15 cellular contexts compared by ENCODE assay signal in genomic region chr6:112237644-112238043, GRCh38. TPM values are rescaled to one million over a fixed set of nuclear protein-coding genes. Genes with fewer than 3 reads are reported as not detected.
DNase-seq lines count a peak whose midpoint lies in the region; ATAC-seq and TF ChIP-seq lines count a peak whose summit lies in the region.
"Had no signal": no experiment of that assay in that cellular context is flagged by ENCODE, and none has a peak within 500 bp of the region (broad histone marks: within the 10 kb centered on the region; RNA-seq: fewer than 3 reads in every experiment).

No MANE protein-coding gene starts in this region.

- ATAC-seq in Right ventricle myocardium superior (ENCODE audit: poor library complexity), result peak; percentile 81
- no peak for ATAC-seq in mucosa of descending colon
- no peak for ATAC-seq in GM19397 (IDR thresholded peaks at IDR 0.05; ENCODE audit: unreplicated experiment)
- ATAC-seq: activated T-cell treated with anti-CD3 and anti-CD28 coated beads, Interleukin-2, amount 50 U/mL, for 4 hours had no signal

- intact Hi-C loops in Right ventricle myocardium superior (cut with DNase I) (no loop called here), sigmoid colon (cut with DNase I) (no loop called here), mucosa of descending colon (cut with DNase I, micrococcal nuclease) (no loop called here)

- peaks cover 0 to 94% (median 80%) of the 10 kb centered on the region in 4 donors for H3K4me1 ChIP-seq in sigmoid colon
- H3K4me1 ChIP-seq in mucosa of descending colon (ENCODE audit: low read depth), result no peaks in the 10 kb centered on the region
- H3K4me1 ChIP-seq: spleen had no signal

- peak overlapping the region; percentile 76 to 89 (median 84) for H3K27ac ChIP-seq in sigmoid colon
- H3K27ac ChIP-seq: spleen had no signal

- no peak for TF ChIP-seq EP300 in sigmoid colon (IDR thresholded peaks at IDR 0.05)

- DNase-seq in DMS 273 (lab: John Stamatoyannopoulos, UW; ENCODE audit: unreplicated experiment), result peak; percentile 66
- peak; percentile 97 for DNase-seq in amniotic epithelial cell (ENCODE audit: low read depth)
- peak; percentile 58 for DNase-seq in Right ventricle myocardium superior
- DNase-seq in sigmoid colon, result peak; percentile 90
- no peak for DNase-seq in LoVo (ENCODE audit: low spot score)
- DNase-seq in mucosa of descending colon, result no peak
- DNase-seq in DMS53 treated with DMSO at 0.1 percent for 48 hours (lab: John Stamatoyannopoulos, UW; ENCODE audit: unreplicated experiment), result no peak
- DNase-seq: activated T-cell treated with anti-CD3 and anti-CD28 coated beads, Interleukin-2, amount 50 U/mL, for 4 hours; CD4-positive, alpha-beta T cell; endodermal cell; kidney glomerular epithelial cell; MM.1S; NCI-H82; spleen had no signal

- no peaks in the 10 kb centered on the region for H3K27me3 ChIP-seq in sigmoid colon

- 77 to 82% methylated on average over 3 of the region's 3 CpGs for WGBS in sigmoid colon, 2 donors

- TF ChIP-seq POLR2A in sigmoid colon (IDR thresholded peaks at IDR 0.05), result no peak

- H3K4me3 ChIP-seq in sigmoid colon, result no peak overlapping the region
- H3K4me3 ChIP-seq in mucosa of descending colon, result no peak overlapping the region
- H3K4me3 ChIP-seq: spleen had no signal

- TF ChIP-seq CTCF in sigmoid colon (IDR thresholded peaks at IDR 0.05) (no peak), mucosa of descending colon (IDR thresholded peaks at IDR 0.05) (no peak)

- H3K9me3 ChIP-seq in sigmoid colon (no peaks in the 10 kb centered on the region), mucosa of descending colon (no peaks in the 10 kb centered on the region)
- H3K9me3 ChIP-seq: spleen had no signal

- H3K36me3 ChIP-seq in sigmoid colon (no peaks in the 10 kb centered on the region), mucosa of descending colon (ENCODE audit: low read depth) (no peaks in the 10 kb centered on the region)
- H3K36me3 ChIP-seq: spleen had no signal

RNA-seq across cellular contexts. Expression of gene LAMA4, which starts 16.7 kb away (rescaled TPM):
- total RNA-seq in Right ventricle myocardium superior, result 71.1 TPM
- 100 to 1,000 TPM in 3 of 4 donors, 10 to 100 TPM in 1; 95.3 to 225 (median 140) TPM for total RNA-seq in sigmoid colon
- 10 to 100 TPM in 1 of 3 donors, 1 to 10 TPM in 2; 6.9 to 16.6 (median 9.0) TPM for polyA plus RNA-seq in sigmoid colon
- 100 to 1,000 TPM in 1 of 3 donors, 10 to 100 TPM in 2; 15.9 to 101 (median 37.0) TPM for total RNA-seq in mucosa of descending colon
- total RNA-seq: CD4-positive, alpha-beta T cell had no signal

Comparison
In these comparisons a context has a peak if more than half of its experiments do, and no peak if none do; other contexts are left out.
1. DNase-seq: peak in DMS 273 (single experiment), amniotic epithelial cell (single experiment), Right ventricle myocardium superior (single experiment) and sigmoid colon (single experiment); none in LoVo (single experiment), mucosa of descending colon (0 of 3) and DMS53 treated with DMSO at 0.1 percent for 48 hours (single experiment).